ENCODE assay signal across 32 cellular contexts in genomic region chr16:23206986-23207385, GRCh38. TPM values are rescaled to one million over a fixed set of nuclear protein-coding genes. Genes with fewer than 3 reads are reported as not detected.
DNase-seq lines count a peak whose midpoint lies in the region; ATAC-seq, FAIRE-seq and TF ChIP-seq lines count a peak whose summit lies in the region.
"Had no signal": no experiment of that assay in that cellular context is flagged by ENCODE, and none has a peak within 500 bp of the region (broad histone marks: within the 10 kb centered on the region; RNA-seq: fewer than 3 reads in every experiment).

No MANE protein-coding gene starts in this region.

- H3K27ac ChIP-seq in Panc1 (ENCODE audit: low read length), result no peak overlapping the region
- H3K27ac ChIP-seq: psoas muscle, thoracic aorta had no signal

- intact Hi-C loops in Panc1 (cut with micrococcal nuclease; ENCODE audit: unreplicated experiment), result no loop called here

- DNase-seq in DMS53 treated with DMSO at 0.1 percent for 48 hours (lab: John Stamatoyannopoulos, UW; ENCODE audit: unreplicated experiment) (peak; percentile 75), NCI-H1105 (lab: John Stamatoyannopoulos, UW) (peak; percentile 71), NCI-H2196 (lab: John Stamatoyannopoulos, UW; ENCODE audit: unreplicated experiment) (peak; percentile 73), Panc1 (ENCODE audit: low read depth, low spot score) (no peak), activated T-cell treated with anti-CD3 and anti-CD28 coated beads for 4 hours (no peak), GM19239 (ENCODE audit: insufficient read length, low spot score) (no peak)
- DNase-seq: activated CD4-positive, alpha-beta T cell treated with anti-CD3 and anti-CD28 coated beads for 48 hours; activated gamma-delta T cell treated with Interleukin-2 at 50 U/mL for 16 hours; activated T-cell treated with anti-CD3 and anti-CD28 coated beads, Interleukin-2, amount 50 U/mL, for 24 hours; C1 segment of cervical spinal cord; Calu3; cortex of kidney; effector memory CD8-positive, alpha-beta T cell; erythroblast; glutamatergic neuron; naive thymus-derived CD8-positive, alpha-beta T cell; NCI-H1694 treated with DMSO at 0.1 percent for 48 hours; nucleus accumbens; OCI-M1; psoas muscle; stimulated activated naive CD4-positive, alpha-beta T cell had no signal

- peaks cover 5% of the 10 kb centered on the region; the same call in 1 of the 2 replicates for H3K4me1 ChIP-seq in Panc1 (ENCODE audit: control insufficient read depth, insufficient read depth, low read length)
- H3K4me1 ChIP-seq: psoas muscle had no signal

- no peak for FAIRE-seq in GM19239 (lab: Jason Lieb, UNC)
- FAIRE-seq: astrocyte, GM12891, H1, islet of Langerhans had no signal

- no peak for TF ChIP-seq CTCF in Panc1 (IDR thresholded peaks at IDR 0.05)

- H3K27me3 ChIP-seq in Panc1 (ENCODE audit: control insufficient read depth, insufficient read depth, low read length), result no peaks in the 10 kb centered on the region

- H3K36me3 ChIP-seq in Panc1 (ENCODE audit: control insufficient read depth, insufficient read depth, low read length), result no peaks in the 10 kb centered on the region
- H3K36me3 ChIP-seq: thoracic aorta had no signal

- ATAC-seq in Panc1 (0 out of 2 replicates have a peak, but pooled peaks have one; percentile 21), HG02870 (IDR thresholded peaks at IDR 0.05; ENCODE audit: unreplicated experiment) (no peak), HG03432 (IDR thresholded peaks at IDR 0.05; ENCODE audit: unreplicated experiment) (no peak)
- ATAC-seq: effector memory CD8-positive, alpha-beta T cell; naive thymus-derived CD8-positive, alpha-beta T cell; psoas muscle had no signal

- CTCF ChIA-PET in Panc1 (lab: Charles Lee), result no interaction called here

- no peaks in the 10 kb centered on the region for H3K9me3 ChIP-seq in Panc1 (ENCODE audit: control insufficient read depth, insufficient read depth, low read depth, low read length)
- H3K9me3 ChIP-seq: psoas muscle, thoracic aorta had no signal

- in situ Hi-C loops in Panc1 (cut with HindIII; ENCODE audit: low pct_unique_long_range_greater_than_20kb, low sequenced_read_pairs), result no loop called here

- POLR2A ChIA-PET in Panc1 (lab: Charles Lee), result no interaction called here

- no peak overlapping the region for H3K4me3 ChIP-seq in Panc1 (ENCODE audit: low read depth in 2 of 2, low read length in 2 of 2)
- H3K4me3 ChIP-seq: psoas muscle, thoracic aorta had no signal

- no TSS peak for BruUV-seq in Panc1 (replicated peaks; lab: Mats Ljungman, UMichigan)

RNA-seq across cellular contexts. Expression of gene SCNN1G, which starts 24.4 kb away (rescaled TPM):
- 3.4 TPM for total RNA-seq in Panc1 (2021; ENCODE audit: unreplicated experiment)
- polyA plus RNA-seq in Panc1 (2012; ENCODE audit: insufficient read length), result 2.7 TPM
- total RNA-seq: activated CD8-positive, alpha-beta memory T cell treated with anti-CD3 and anti-CD28 coated beads for 36 hours; astrocyte; Calu3; cardiac septum; HT-29; naive thymus-derived CD8-positive, alpha-beta T cell; psoas muscle; T-helper 2 cell treated with Interferon-gamma antibody and Interleukin-4, amounts not matched to agents 100 ng/mL and 5 ng/mL, for 36 hours; thoracic aorta had no signal
- polyA plus RNA-seq: naive thymus-derived CD8-positive, alpha-beta T cell had no signal

RNA-seq across cellular contexts. Expression of gene USP31, which starts 57.7 kb away (rescaled TPM):
- total RNA-seq in Panc1 (2021; ENCODE audit: unreplicated experiment), result 27.2 TPM
- 5.8 TPM for polyA plus RNA-seq in Panc1 (2012; ENCODE audit: insufficient read length)

Comparison
In these comparisons a context has a peak if more than half of its experiments do, and no peak if none do; other contexts are left out.
1. DNase-seq: peak in DMS53 treated with DMSO at 0.1 percent for 48 hours (single experiment), NCI-H1105 (single experiment) and NCI-H2196 (single experiment); none in Panc1 (single experiment), activated T-cell treated with anti-CD3 and anti-CD28 coated beads for 4 hours (single experiment) and GM19239 (single experiment).